Comparison of ENCODE assay signal across 1 cellular context in genomic region chr1:161307230-161307768, GRCh38.
TF ChIP-seq lines count a peak whose summit lies in the region.

No MANE protein-coding gene starts in this region.

TF ChIP-seq in K562, 482 proteins besides CTCF, POLR2A, EP300 and RAD21 (continues in another document):
- TF ChIP-seq ELF4 (CRISPR knock-in tag; IDR thresholded peaks at IDR 0.05): no peak
- peak in 1 of 2 experiments; percentile 21; a peak in 2 of 4 replicates for TF ChIP-seq FOXK2 (conservative IDR thresholded peaks at IDR 0.05 in 1 of 2, IDR thresholded peaks at IDR 0.05 in 1 of 2; ENCODE audit: low read depth in 2 of 2)
- peak; percentile 61; the same call in 1 of the 2 replicates for TF ChIP-seq L3MBTL2 (IDR thresholded peaks at IDR 0.05)
- TF ChIP-seq ZNF76 (CRISPR knock-in tag; IDR thresholded peaks at IDR 0.05; ENCODE audit: borderline replicate concordance): 0 out of 2 replicates have a peak, but pooled peaks have one; percentile 17
- peak; percentile 46; the same call in 1 of the 2 replicates for TF ChIP-seq DMBX1 (CRISPR knock-in tag; IDR thresholded peaks at IDR 0.05; ENCODE audit: borderline replicate concordance)
- TF ChIP-seq HDAC8 (tag; IDR thresholded peaks at IDR 0.05): no peak
- TF ChIP-seq JUN (IDR thresholded peaks at IDR 0.05; ENCODE audit: borderline replicate concordance, low read depth, low read length): peak; percentile 63; the same call in 1 of the 2 replicates
- TF ChIP-seq JUN (CRISPR knock-in tag; IDR thresholded peaks at IDR 0.05; ENCODE audit: borderline replicate concordance): no peak
- no peak for TF ChIP-seq ETS2 (tag; IDR thresholded peaks at IDR 0.05; ENCODE audit: borderline replicate concordance, poor library complexity, severe bottlenecking)
- no peak for TF ChIP-seq SIN3A (IDR thresholded peaks at IDR 0.05; ENCODE audit: borderline replicate concordance in 2 of 2, control insufficient read depth in 1 of 2, low read depth in 2 of 2, low read length in 2 of 2)
- peak; percentile 75 for TF ChIP-seq ATF7 (IDR thresholded peaks at IDR 0.05)
- no peak for TF ChIP-seq TFE3 (CRISPR knock-in tag; IDR thresholded peaks at IDR 0.05)
- no peak for TF ChIP-seq MCM7 (IDR thresholded peaks at IDR 0.05)
- 0 out of 2 replicates have a peak, but pooled peaks have one; percentile 50 for TF ChIP-seq ELF1 (tag; IDR thresholded peaks at IDR 0.05)
- TF ChIP-seq E2F1 (CRISPR knock-in tag; IDR thresholded peaks at IDR 0.05): no peak
- TF ChIP-seq TAF7 (tag; IDR thresholded peaks at IDR 0.05): no peak
- no peak for TF ChIP-seq ESRRB (CRISPR knock-in tag; IDR thresholded peaks at IDR 0.05; ENCODE audit: borderline replicate concordance)
- peak; percentile 39; the same call in 1 of the 2 replicates for TF ChIP-seq FOXM1 (IDR thresholded peaks at IDR 0.05; ENCODE audit: low read depth)
- TF ChIP-seq FOXM1 (CRISPR knock-in tag; IDR thresholded peaks at IDR 0.05; ENCODE audit: low read depth): no peak
- TF ChIP-seq RREB1 (CRISPR knock-in tag; IDR thresholded peaks at IDR 0.05): 0 out of 2 replicates have a peak, but pooled peaks have one; percentile 56
- peak; percentile 86 for TF ChIP-seq MAFF (IDR thresholded peaks at IDR 0.05; ENCODE audit: low read length)
- TF ChIP-seq BHLHE40 (IDR thresholded peaks at IDR 0.05; ENCODE audit: low read length): no peak
- TF ChIP-seq ZNF41 (CRISPR knock-in tag; conservative IDR thresholded peaks at IDR 0.05): no peak
- TF ChIP-seq USF1 (CRISPR knock-in tag; IDR thresholded peaks at IDR 0.05): no peak
- no peak for TF ChIP-seq KDM4B (IDR thresholded peaks at IDR 0.05; ENCODE audit: borderline replicate concordance in 2 of 2, low read depth in 1 of 2)
- TF ChIP-seq RBFOX2 (IDR thresholded peaks at IDR 0.05; ENCODE audit: low read depth, low read length): peak; percentile 72
- TF ChIP-seq ZBTB8A (IDR thresholded peaks at IDR 0.05; ENCODE audit: partially characterized antibody): no peak
- TF ChIP-seq SAFB (IDR thresholded peaks at IDR 0.05; ENCODE audit: borderline replicate concordance, low read depth, low read length): no peak
- TF ChIP-seq PKNOX1 (IDR thresholded peaks at IDR 0.05): peak; percentile 79
- TF ChIP-seq CHD4 (IDR thresholded peaks at IDR 0.05; ENCODE audit: insufficient read depth, insufficient replicate concordance, low read depth, low read length, poor library complexity, severe bottlenecking): no peak
- TF ChIP-seq ARNT (IDR thresholded peaks at IDR 0.05): no peak
- TF ChIP-seq PHF8 (IDR thresholded peaks at IDR 0.05; ENCODE audit: borderline replicate concordance, low read length): peak; percentile 30; the same call in 1 of the 2 replicates
- TF ChIP-seq CTBP1 (IDR thresholded peaks at IDR 0.05; ENCODE audit: borderline replicate concordance): peak; percentile 53; the same call in 1 of the 2 replicates
- TF ChIP-seq ZNF134 (CRISPR knock-in tag; conservative IDR thresholded peaks at IDR 0.05): no peak
- peak; percentile 3; the same call in 1 of the 2 replicates for TF ChIP-seq TEAD4 (IDR thresholded peaks at IDR 0.05; ENCODE audit: low read length)
- no peak for TF ChIP-seq TEAD4 (CRISPR knock-in tag; IDR thresholded peaks at IDR 0.05; ENCODE audit: borderline replicate concordance)
- TF ChIP-seq SMARCC2 (IDR thresholded peaks at IDR 0.05; ENCODE audit: low read depth): no peak
- TF ChIP-seq HDAC2 (IDR thresholded peaks at IDR 0.05): no peak
- 0 out of 4 replicates have a peak, but pooled peaks of 1 of the 2 experiments have one; percentile 67 for TF ChIP-seq TEAD1 (CRISPR knock-in tag; IDR thresholded peaks at IDR 0.05)
- TF ChIP-seq HMGXB4 (CRISPR knock-in tag; IDR thresholded peaks at IDR 0.05): 0 out of 2 replicates have a peak, but pooled peaks have one; percentile 41
- peak; percentile 94 for TF ChIP-seq NR2C1 (IDR thresholded peaks at IDR 0.05)
- TF ChIP-seq NR2C1 (tag; IDR thresholded peaks at IDR 0.05): peak; percentile 96
- TF ChIP-seq ARID3A (IDR thresholded peaks at IDR 0.05; ENCODE audit: borderline replicate concordance, low read depth, low read length): 0 out of 2 replicates have a peak, but pooled peaks have one; percentile 25
- no peak for TF ChIP-seq SAFB2 (IDR thresholded peaks at IDR 0.05; ENCODE audit: borderline replicate concordance, low read depth, low read length, severe bottlenecking)
- TF ChIP-seq YBX1 (IDR thresholded peaks at IDR 0.05): no peak
- no peak for TF ChIP-seq FOS (IDR thresholded peaks at IDR 0.05; ENCODE audit: extremely low read depth, insufficient read length)
- no peak for TF ChIP-seq CSDE1 (IDR thresholded peaks at IDR 0.05)
- TF ChIP-seq HMG20A (CRISPR knock-in tag; conservative IDR thresholded peaks at IDR 0.05): no peak
- TF ChIP-seq NKRF (IDR thresholded peaks at IDR 0.05; ENCODE audit: borderline replicate concordance): no peak; the same call in 1 of the 2 replicates
